40 cellular contexts compared by ENCODE assay signal in genomic region chr2:84071050-84071449, GRCh38.
"Had no signal": no experiment of that assay in that cellular context is flagged by ENCODE, and none has a peak within 500 bp of the region (broad histone marks: within the 10 kb centered on the region; RNA-seq: fewer than 3 reads in every experiment).

No MANE protein-coding gene starts in this region.

- H3K4me3 ChIP-seq: adrenal gland, ascending aorta, body of pancreas, breast epithelium, cardiac muscle cell had no signal

- H3K4me1 Mint-ChIP-seq: activated naive CD4-positive, alpha-beta T cell treated with anti-CD3 and anti-CD28 coated beads, Interleukin-2, amount 10 ng/mL, durations not matched to agents 7 days and 5 days; activated naive CD4-positive, alpha-beta T cell treated with anti-CD3 and anti-CD28 coated beads, Interleukin-2, amount 50 U/mL, for 24 hours; activated naive CD8-positive, alpha-beta T cell treated with anti-CD3 and anti-CD28 coated beads for 36 hours; activated naive CD8-positive, alpha-beta T cell treated with anti-CD3 and anti-CD28 coated beads, Interleukin-2, amount 10 ng/mL, durations not matched to agents 7 days and 5 days; activated naive CD8-positive, alpha-beta T cell treated with anti-CD3 and anti-CD28 coated beads, Interleukin-2, amount 50 U/mL, for 24 hours; activated T-helper 17 cell treated with anti-CD3 and anti-CD28 coated beads, Interleukin-2, amount 50 U/mL, for 72 hours; brain; central memory CD8-positive, alpha-beta T cell had no signal

- H3K36me3 Mint-ChIP-seq: activated naive CD4-positive, alpha-beta T cell treated with anti-CD3 and anti-CD28 coated beads, Interleukin-2, amount 10 ng/mL, durations not matched to agents 7 days and 5 days; activated naive CD4-positive, alpha-beta T cell treated with anti-CD3 and anti-CD28 coated beads, Interleukin-2, amount 50 U/mL, for 24 hours; activated naive CD4-positive, alpha-beta T cell treated with anti-CD3 and anti-CD28 coated beads, Interleukin-2, amount 50 U/mL, for 72 hours; activated naive CD8-positive, alpha-beta T cell; activated naive CD8-positive, alpha-beta T cell treated with anti-CD3 and anti-CD28 coated beads for 36 hours; activated naive CD8-positive, alpha-beta T cell treated with anti-CD3 and anti-CD28 coated beads, Interleukin-2, amount 10 ng/mL, durations not matched to agents 7 days and 5 days; brain had no signal

- H3K27me3 Mint-ChIP-seq: activated naive CD8-positive, alpha-beta T cell treated with anti-CD3 and anti-CD28 coated beads, Interleukin-2, amount 10 ng/mL, durations not matched to agents 7 days and 5 days; activated naive CD8-positive, alpha-beta T cell treated with anti-CD3 and anti-CD28 coated beads, Interleukin-2, amount 50 U/mL, for 24 hours; brain had no signal

- H3K36me3 ChIP-seq: adrenal gland, ascending aorta, brain microvascular endothelial cell, breast epithelium, cardiac muscle cell had no signal

- DNase-seq: activated effector memory CD4-positive, alpha-beta T cell treated with anti-CD3 and anti-CD28 coated beads, Interleukin-2, amount 50 U/mL, for 16 hours; activated effector memory CD4-positive, alpha-beta T cell treated with Interleukin-2 at 50 U/mL for 16 hours; activated gamma-delta T cell; activated gamma-delta T cell treated with Interleukin-2 at 50 U/mL for 16 hours; activated naive CD4-positive, alpha-beta T cell; activated naive CD4-positive, alpha-beta T cell treated with anti-CD3 and anti-CD28 coated beads for 36 hours; activated naive CD4-positive, alpha-beta T cell treated with anti-CD3 and anti-CD28 coated beads, Interleukin-2, amount 10 ng/mL, durations not matched to agents 7 days and 5 days; activated naive CD4-positive, alpha-beta T cell treated with anti-CD3 and anti-CD28 coated beads, Interleukin-2, amount 50 U/mL, for 16 hours; activated naive CD4-positive, alpha-beta T cell treated with Interleukin-2 at 50 U/mL for 16 hours; activated naive CD8-positive, alpha-beta T cell treated with anti-CD3 and anti-CD28 coated beads for 36 hours; activated naive CD8-positive, alpha-beta T cell treated with anti-CD3 and anti-CD28 coated beads, Interleukin-2, amount 10 ng/mL, durations not matched to agents 7 days and 5 days; activated naive CD8-positive, alpha-beta T cell treated with anti-CD3 and anti-CD28 coated beads, Interleukin-2, amount 50 U/mL, for 24 hours; activated T-cell treated with anti-CD3 and anti-CD28 coated beads, Interleukin-2, amount 50 U/mL, for 1 hour; activated T-cell treated with anti-CD3 and anti-CD28 coated beads, Interleukin-2, amount 50 U/mL, for 24 hours; activated T-cell treated with anti-CD3 and anti-CD28 coated beads, Interleukin-2, amount 50 U/mL, for 4 hours; activated T-cell treated with anti-CD3 and anti-CD28 coated beads, Interleukin-2, amount 50 U/mL, for 48 hours; activated T-cell treated with anti-CD3 and anti-CD28 coated beads, Interleukin-2, amount 50 U/mL, for 72 hours; adrenal gland; amniotic stem cell; amygdala; anterior cingulate cortex; aorta; body of pancreas; brain microvascular endothelial cell; caudate nucleus; central memory CD4-positive, alpha-beta T cell; cerebellar nuclear complex had no signal

- H3K9me3 ChIP-seq: adrenal gland, ascending aorta, body of pancreas, breast epithelium had no signal

- H3K27ac ChIP-seq: adrenal gland, ascending aorta, body of pancreas, brain microvascular endothelial cell, breast epithelium, cardiac muscle cell had no signal

- H3K4me1 ChIP-seq: adrenal gland, ascending aorta, body of pancreas, breast epithelium had no signal

- H3K4me3 Mint-ChIP-seq: activated naive CD4-positive, alpha-beta T cell treated with anti-CD3 and anti-CD28 coated beads for 36 hours; activated naive CD4-positive, alpha-beta T cell treated with anti-CD3 and anti-CD28 coated beads, Interleukin-2, amount 10 ng/mL, durations not matched to agents 7 days and 5 days; activated naive CD4-positive, alpha-beta T cell treated with anti-CD3 and anti-CD28 coated beads, Interleukin-2, amount 50 U/mL, for 24 hours; activated naive CD8-positive, alpha-beta T cell; activated naive CD8-positive, alpha-beta T cell treated with anti-CD3 and anti-CD28 coated beads for 36 hours; activated naive CD8-positive, alpha-beta T cell treated with anti-CD3 and anti-CD28 coated beads, Interleukin-2, amount 10 ng/mL, durations not matched to agents 7 days and 5 days; activated naive CD8-positive, alpha-beta T cell treated with anti-CD3 and anti-CD28 coated beads, Interleukin-2, amount 50 U/mL, for 24 hours; activated T-cell treated with anti-CD3 and anti-CD28 coated beads, Interleukin-2, amount 50 U/mL, for 24 hours; activated T-cell treated with anti-CD3 and anti-CD28 coated beads, Interleukin-2, amount 50 U/mL, for 4 hours; activated T-cell treated with anti-CD3 and anti-CD28 coated beads, Interleukin-2, amount 50 U/mL, for 72 hours; activated T-helper 1 cell treated with anti-CD3 and anti-CD28 coated beads, Interleukin-12 subunit alpha, Interleukin-12 subunit beta, Interleukin-2, Interleukin-4 antibody, amounts not matched to agents 30 ng/mL and 10 ng/mL and 1 ng/mL, durations not matched to agents 14 hours and 24 hours and 36 hours; activated T-helper 17 cell treated with anti-CD3 and anti-CD28 coated beads, Interleukin-2, amount 50 U/mL, for 72 hours; brain; central memory CD8-positive, alpha-beta T cell had no signal

- H3K27me3 ChIP-seq: adrenal gland, ascending aorta, body of pancreas, brain microvascular endothelial cell, breast epithelium, cardiac muscle cell had no signal

- ATAC-seq: activated naive CD4-positive, alpha-beta T cell treated with anti-CD3 and anti-CD28 coated beads, Interleukin-2, amount 50 U/mL, for 72 hours; activated naive CD8-positive, alpha-beta T cell treated with anti-CD3 and anti-CD28 coated beads, Interleukin-2, amount 50 U/mL, for 24 hours; activated T-cell treated with anti-CD3 and anti-CD28 coated beads, Interleukin-2, amount 50 U/mL, for 4 hours; activated T-cell treated with anti-CD3 and anti-CD28 coated beads, Interleukin-2, amount 50 U/mL, for 72 hours; activated T-helper 17 cell treated with anti-CD3 and anti-CD28 coated beads, Interleukin-2, amount 50 U/mL, for 72 hours; body of pancreas had no signal

- H3K27ac Mint-ChIP-seq: activated naive CD4-positive, alpha-beta T cell treated with anti-CD3 and anti-CD28 coated beads for 36 hours; activated naive CD4-positive, alpha-beta T cell treated with anti-CD3 and anti-CD28 coated beads, Interleukin-2, amount 10 ng/mL, durations not matched to agents 7 days and 5 days; activated naive CD4-positive, alpha-beta T cell treated with anti-CD3 and anti-CD28 coated beads, Interleukin-2, amount 50 U/mL, for 24 hours; activated naive CD8-positive, alpha-beta T cell; activated naive CD8-positive, alpha-beta T cell treated with anti-CD3 and anti-CD28 coated beads for 36 hours; activated naive CD8-positive, alpha-beta T cell treated with anti-CD3 and anti-CD28 coated beads, Interleukin-2, amount 10 ng/mL, durations not matched to agents 7 days and 5 days; activated naive CD8-positive, alpha-beta T cell treated with anti-CD3 and anti-CD28 coated beads, Interleukin-2, amount 50 U/mL, for 24 hours; activated T-cell treated with anti-CD3 and anti-CD28 coated beads, Interleukin-2, amount 50 U/mL, for 24 hours; activated T-cell treated with anti-CD3 and anti-CD28 coated beads, Interleukin-2, amount 50 U/mL, for 72 hours; activated T-helper 1 cell treated with anti-CD3 and anti-CD28 coated beads, Interleukin-12 subunit alpha, Interleukin-12 subunit beta, Interleukin-2, Interleukin-4 antibody, amounts not matched to agents 30 ng/mL and 10 ng/mL and 1 ng/mL, durations not matched to agents 14 hours and 24 hours and 36 hours; activated T-helper 17 cell treated with anti-CD3 and anti-CD28 coated beads, Interleukin-2, amount 50 U/mL, for 72 hours; activated T-helper 2 cell treated with anti-CD3 and anti-CD28 coated beads, Interferon-gamma antibody, Interleukin-2, Interleukin-4, amounts not matched to agents 10 μg/mL and 5 μg/mL and 100 μg/mL, durations not matched to agents 14 hours and 24 hours and 36 hours; brain had no signal

- H3K9me3 Mint-ChIP-seq: activated naive CD4-positive, alpha-beta T cell treated with anti-CD3 and anti-CD28 coated beads for 36 hours; activated naive CD4-positive, alpha-beta T cell treated with anti-CD3 and anti-CD28 coated beads, Interleukin-2, amount 10 ng/mL, durations not matched to agents 7 days and 5 days; activated naive CD4-positive, alpha-beta T cell treated with anti-CD3 and anti-CD28 coated beads, Interleukin-2, amount 50 U/mL, for 24 hours; activated naive CD8-positive, alpha-beta T cell treated with anti-CD3 and anti-CD28 coated beads for 36 hours; activated naive CD8-positive, alpha-beta T cell treated with anti-CD3 and anti-CD28 coated beads, Interleukin-2, amount 10 ng/mL, durations not matched to agents 7 days and 5 days; activated naive CD8-positive, alpha-beta T cell treated with anti-CD3 and anti-CD28 coated beads, Interleukin-2, amount 50 U/mL, for 24 hours; activated T-cell treated with anti-CD3 and anti-CD28 coated beads, Interleukin-2, amount 50 U/mL, for 24 hours; activated T-cell treated with anti-CD3 and anti-CD28 coated beads, Interleukin-2, amount 50 U/mL, for 4 hours; activated T-cell treated with anti-CD3 and anti-CD28 coated beads, Interleukin-2, amount 50 U/mL, for 72 hours; activated T-helper 1 cell treated with anti-CD3 and anti-CD28 coated beads, Interleukin-12 subunit alpha, Interleukin-12 subunit beta, Interleukin-2, Interleukin-4 antibody, amounts not matched to agents 30 ng/mL and 10 ng/mL and 1 ng/mL, durations not matched to agents 14 hours and 24 hours and 36 hours; activated T-helper 17 cell treated with anti-CD3 and anti-CD28 coated beads, Interleukin-2, amount 50 U/mL, for 72 hours; activated T-helper 2 cell treated with anti-CD3 and anti-CD28 coated beads, Interferon-gamma antibody, Interleukin-2, Interleukin-4, amounts not matched to agents 10 μg/mL and 5 μg/mL and 100 μg/mL, durations not matched to agents 14 hours and 24 hours and 36 hours; central memory CD8-positive, alpha-beta T cell had no signal

- FAIRE-seq: astrocyte, bronchial epithelial cell had no signal
